23 cellular contexts compared by ENCODE assay signal in genomic region chr3:42562047-42562907, GRCh38. TPM values are rescaled to one million over a fixed set of nuclear protein-coding genes. Genes with fewer than 3 reads are reported as not detected.
DNase-seq lines count a peak whose midpoint lies in the region; ATAC-seq and TF ChIP-seq lines count a peak whose summit lies in the region.
"Had no signal": no experiment of that assay in that cellular context is flagged by ENCODE, and none has a peak within 500 bp of the region (broad histone marks: within the 10 kb centered on the region; RNA-seq: fewer than 3 reads in every experiment).

No MANE protein-coding gene starts in this region.

- H3K27ac Mint-ChIP-seq in nephron progenitor cell = peak overlapping the region; percentile 71
- H3K27ac Mint-ChIP-seq: HFFc6 had no signal

- H3K36me3 ChIP-seq in breast epithelium = no peaks in the 10 kb centered on the region

- in situ Hi-C loops in GM13977 (cut with MboI; ENCODE audit: low pct_unique_long_range_greater_than_20kb, low sequenced_read_pairs, unreplicated experiment) = no loop called here

- H3K4me1 Mint-ChIP-seq in nephron progenitor cell = no peaks in the 10 kb centered on the region

- no peaks in the 10 kb centered on the region for H3K4me1 ChIP-seq in breast epithelium
- H3K4me1 ChIP-seq: right atrium auricular region had no signal

- no peaks in the 10 kb centered on the region for H3K27me3 Mint-ChIP-seq in nephron progenitor cell (ENCODE audit: low read depth, poor library complexity)
- H3K27me3 Mint-ChIP-seq: central memory CD8-positive, alpha-beta T cell had no signal

- H3K27ac ChIP-seq in breast epithelium = peak overlapping the region in 1 of 2 donors; percentile 34
- H3K27ac ChIP-seq: right atrium auricular region, thoracic aorta had no signal

- H3K36me3 Mint-ChIP-seq in nephron progenitor cell (ENCODE audit: low read depth) = peaks cover 49% of the 10 kb centered on the region

- no peak for TF ChIP-seq POLR2A in breast epithelium (IDR thresholded peaks at IDR 0.05)

- DNase-seq in activated CD8-positive, alpha-beta memory T cell treated with anti-CD3 and anti-CD28 coated beads for 24 hours = peak; percentile 44
- no peak for DNase-seq in activated CD8-positive, alpha-beta memory T cell treated with anti-CD3 and anti-CD28 coated beads, Interleukin-2, amount 50 U/mL, for 4 hours
- no peak for DNase-seq in GM13977 (ENCODE audit: low spot score)
- DNase-seq in amniotic epithelial cell (ENCODE audit: low read depth) = peak; percentile 38
- no peak for DNase-seq in nephron progenitor cell
- no peak for DNase-seq in breast epithelium (ENCODE audit: low spot score in 2 of 2)
- no peak for DNase-seq in T-helper 1 cell
- DNase-seq: activated effector memory CD4-positive, alpha-beta T cell treated with anti-CD3 and anti-CD28 coated beads, Interleukin-2, amount 50 U/mL, for 16 hours; anterior cingulate cortex; C1 segment of cervical spinal cord; erythroblast; gastrocnemius medialis; HFFc6; NCI-H1436; NCI-H2171; NCI-H526; occipital lobe; stimulated activated CD4-positive, alpha-beta T cell treated with anti-CD3 and anti-CD28 coated beads, Interleukin-12 subunit alpha, Interleukin-12 subunit beta, amount 100 ng/mL, for 4 hours; stimulated activated CD8-positive, alpha-beta memory T cell treated with anti-CD3 and anti-CD28 coated beads, Interleukin-4, amount 100 ng/mL, for 48 hours had no signal

- TF ChIP-seq CTCF in GM13977 (IDR thresholded peaks at IDR 0.05; ENCODE audit: extremely low read depth, insufficient read depth, missing control alignments) (peak; percentile 6), nephron progenitor cell (IDR thresholded peaks at IDR 0.05) (no peak), breast epithelium (IDR thresholded peaks at IDR 0.05) (no peak)

- no peaks in the 10 kb centered on the region for H3K9me3 ChIP-seq in breast epithelium
- H3K9me3 ChIP-seq: gastrocnemius medialis, right atrium auricular region, thoracic aorta had no signal

- no peaks in the 10 kb centered on the region for H3K27me3 ChIP-seq in breast epithelium
- H3K27me3 ChIP-seq: gastrocnemius medialis, right atrium auricular region had no signal

- no peak overlapping the region for H3K4me3 ChIP-seq in breast epithelium
- H3K4me3 ChIP-seq: gastrocnemius medialis, right atrium auricular region, thoracic aorta had no signal

- no peaks in the 10 kb centered on the region for H3K9me3 Mint-ChIP-seq in nephron progenitor cell
- H3K9me3 Mint-ChIP-seq: central memory CD8-positive, alpha-beta T cell; HFFc6 had no signal

- H3K4me3 Mint-ChIP-seq in nephron progenitor cell = no peak overlapping the region
- H3K4me3 Mint-ChIP-seq: central memory CD8-positive, alpha-beta T cell; HFFc6 had no signal

- intact Hi-C loops in breast epithelium (cut with DNase I; ENCODE audit: low total_unique reads) = no loop called here

- no peak for ATAC-seq in HG03354 (IDR thresholded peaks at IDR 0.05; ENCODE audit: poor library complexity, severe bottlenecking, unreplicated experiment)

RNA-seq across cellular contexts. Expression of gene SEC22C, which starts 19.5 kb away (rescaled TPM):
- 10 to 100 TPM; 48.8 to 68.8 (median 61.9) TPM for total RNA-seq in breast epithelium

RNA-seq across cellular contexts. Expression of gene SS18L2, which starts 28.4 kb away (rescaled TPM):
- total RNA-seq in breast epithelium = 10 to 100 TPM; 19.8 to 29.5 (median 23.7) TPM

RNA-seq across cellular contexts. Expression of gene NKTR, which starts 38.2 kb away (rescaled TPM):
- 100 to 1,000 TPM; 132 to 214 (median 175) TPM for total RNA-seq in breast epithelium

RNA-seq across cellular contexts. Expression of gene VIPR1, which starts 59.8 kb away (rescaled TPM):
- 10 to 100 TPM; 16.3 to 40.2 (median 25.2) TPM for total RNA-seq in breast epithelium
- total RNA-seq: HFFc6 had no signal

Comparison
In these comparisons a context has a peak if more than half of its experiments do, and no peak if none do; other contexts are left out.
1. DNase-seq: peak in activated CD8-positive, alpha-beta memory T cell treated with anti-CD3 and anti-CD28 coated beads for 24 hours (single experiment) and amniotic epithelial cell (single experiment); none in activated CD8-positive, alpha-beta memory T cell treated with anti-CD3 and anti-CD28 coated beads, Interleukin-2, amount 50 U/mL, for 4 hours (single experiment), GM13977 (single experiment), nephron progenitor cell (single experiment), breast epithelium (0 of 2) and T-helper 1 cell (0 of 5).